ENCODE assay signal across 8 cellular contexts in the genomic region with DNA sequence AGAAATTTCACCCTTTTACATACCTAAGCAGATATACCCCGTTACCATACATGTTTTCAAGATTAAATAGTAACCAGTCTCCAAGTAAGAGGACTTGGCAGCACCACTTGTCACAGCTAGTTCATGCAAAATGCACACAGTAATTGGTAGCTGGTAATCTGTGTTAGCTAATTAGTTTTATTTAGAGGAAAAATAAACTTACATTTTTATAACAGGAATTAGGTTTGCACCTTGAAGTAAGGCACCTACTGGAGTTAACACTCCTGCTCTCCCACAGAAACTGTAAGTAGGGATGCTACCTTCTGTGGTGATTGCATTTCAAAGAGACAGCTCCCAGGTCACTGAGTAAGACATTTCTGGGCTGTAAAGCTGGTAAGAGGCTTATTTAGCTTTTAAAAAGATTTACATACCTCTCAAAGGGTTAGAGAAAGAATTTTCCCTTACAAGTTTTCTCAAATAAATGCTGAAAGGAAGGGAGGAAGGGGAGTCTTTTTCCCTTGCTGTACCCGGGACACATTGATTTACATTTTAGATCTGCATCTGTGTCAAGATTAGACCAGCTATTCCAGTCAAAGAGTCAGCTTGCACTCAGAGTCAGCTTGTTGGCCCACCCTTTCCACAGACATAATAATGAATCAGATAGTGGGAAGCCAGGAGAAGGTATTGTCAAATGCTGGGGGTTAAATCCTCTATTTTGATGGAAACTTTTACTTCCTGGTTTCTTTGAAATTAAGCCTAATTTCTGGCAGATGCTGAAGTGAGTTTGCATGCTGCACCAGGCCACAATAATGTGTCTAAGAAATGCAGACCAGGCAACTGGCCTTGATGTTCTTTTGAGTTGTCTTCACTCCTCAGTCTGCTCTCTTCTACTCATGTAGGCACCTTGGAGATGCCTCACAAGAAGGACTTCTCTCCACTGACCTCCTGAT.
A peak's percentile ranks its signal among the peaks of the same experiment; 100 is the strongest.
DNase-seq lines count a peak whose midpoint lies in the region; ATAC-seq, FAIRE-seq and TF ChIP-seq lines count a peak whose summit lies in the region.

No MANE protein-coding gene starts in this region.

- ATAC-seq in DND-41 (ENCODE audit: insufficient read depth, low read depth) (no peak), K562 (no peak), GM21576 (IDR thresholded peaks at IDR 0.05; ENCODE audit: unreplicated experiment) (no peak), GM18520 (IDR thresholded peaks at IDR 0.05; ENCODE audit: unreplicated experiment) (no peak)

- H3K79me2 ChIP-seq in DND-41 (ENCODE audit: insufficient read depth, low read length), result peaks cover 5% of the 10 kb centered on the region
- no peaks in the 10 kb centered on the region for H3K79me2 ChIP-seq in MM.1S (ENCODE audit: low read length)
- H3K79me2 ChIP-seq in K562 (ENCODE audit: control insufficient read depth, insufficient read depth, low read length), result no peaks in the 10 kb centered on the region
- peaks cover 29% of the 10 kb centered on the region for H3K79me2 ChIP-seq in neural progenitor cell (ENCODE audit: low read depth)

- H3K36me3 ChIP-seq in DND-41 (ENCODE audit: insufficient read depth, low read length) (no peaks in the 10 kb centered on the region), MM.1S (replicated peaks; ENCODE audit: insufficient read depth, low read length) (no peaks in the 10 kb centered on the region), K562 (ENCODE audit: control insufficient read depth, insufficient read depth, low read length) (no peaks in the 10 kb centered on the region), neural progenitor cell (no peaks in the 10 kb centered on the region)

- intact Hi-C loops in K562 (cut with micrococcal nuclease), result no loop called here

- H3K27me3 Mint-ChIP-seq in neural progenitor cell (ENCODE audit: insufficient read depth, low read depth), result peaks cover 3% of the 10 kb centered on the region

- H3K9ac ChIP-seq in DND-41 (ENCODE audit: low read depth, low read length) (no peak overlapping the region), MM.1S (ENCODE audit: low read length) (no peak overlapping the region), K562 (ENCODE audit: insufficient read depth in 1 of 2, low read depth in 2 of 2, low read length in 2 of 2) (no peak overlapping the region), neural progenitor cell (no peak overlapping the region)

- H3K36me3 Mint-ChIP-seq in neural progenitor cell, result no peaks in the 10 kb centered on the region

- TF ChIP-seq CTCF in DND-41 (IDR thresholded peaks at IDR 0.05; ENCODE audit: borderline replicate concordance, extremely low read depth, low read length, poor library complexity, severe bottlenecking) (no peak), MM.1S (IDR thresholded peaks at IDR 0.05; ENCODE audit: low read length) (no peak), K562 (IDR thresholded peaks at IDR 0.05 in 2 of 3, conservative IDR thresholded peaks at IDR 0.05 in 1 of 3; ENCODE audit: insufficient read depth in 2 of 3, low read depth in 1 of 3, low read length in 3 of 3) (no peak), neural progenitor cell (IDR thresholded peaks at IDR 0.05) (no peak)

- no peak overlapping the region for H3K4me2 ChIP-seq in DND-41 (ENCODE audit: insufficient read depth, low read length)
- H3K4me2 ChIP-seq in MM.1S (ENCODE audit: low read depth, low read length), result no peak overlapping the region
- H3K4me2 ChIP-seq in K562 (ENCODE audit: insufficient read depth, low read length), result no peak overlapping the region
- H3K4me2 ChIP-seq in neural progenitor cell, result peak overlapping the region; percentile 64

- peaks cover 27% of the 10 kb centered on the region for H3K4me1 ChIP-seq in DND-41 (ENCODE audit: insufficient read depth, low read length)
- H3K4me1 ChIP-seq in MM.1S (ENCODE audit: low read length), result peaks cover 47% of the 10 kb centered on the region
- H3K4me1 ChIP-seq in K562 (replicated peaks in 1 of 2; ENCODE audit: control insufficient read depth in 2 of 2, insufficient read depth in 2 of 2, low read length in 2 of 2), result peaks cover 17 to 26% of the 10 kb centered on the region in 2 experiments
- peaks cover 65% of the 10 kb centered on the region for H3K4me1 ChIP-seq in neural progenitor cell

- H3K9me2 ChIP-seq in MM.1S (replicated peaks; ENCODE audit: insufficient read depth, low read length), result no peaks in the 10 kb centered on the region

- in situ Hi-C loops in K562 (cut with MboI), result no loop called here

- H3K4me1 Mint-ChIP-seq in neural progenitor cell, result peaks cover 71% of the 10 kb centered on the region

- BruUV-seq in K562 (replicated peaks; lab: Mats Ljungman, UMichigan), result no TSS peak

- no peaks in the 10 kb centered on the region for H3K9me1 ChIP-seq in K562 (ENCODE audit: control insufficient read depth, insufficient read depth, low read length)

- FAIRE-seq in K562 (lab: Jason Lieb, UNC), result no peak

- WGBS in K562 (ENCODE audit: insufficient coverage, low coverage, missing lambda C conversion rate), result 14% methylated on average over 2 of the region's 2 CpGs

- no peaks in the 10 kb centered on the region for H3K27me3 ChIP-seq in DND-41 (ENCODE audit: insufficient read depth, low read length, poor library complexity)
- H3K27me3 ChIP-seq in MM.1S (replicated peaks; ENCODE audit: insufficient read depth, low read length), result no peaks in the 10 kb centered on the region
- H3K27me3 ChIP-seq in K562 (ENCODE audit: control insufficient read depth in 2 of 2, insufficient read depth in 2 of 2, low read length in 2 of 2), result no peaks in the 10 kb centered on the region
- H3K27me3 ChIP-seq in neural progenitor cell, result no peaks in the 10 kb centered on the region

- H4K20me1 ChIP-seq in DND-41 (ENCODE audit: insufficient read depth, low read length) (no peaks in the 10 kb centered on the region), MM.1S (ENCODE audit: insufficient read depth, low read length) (no peaks in the 10 kb centered on the region), K562 (replicated peaks; ENCODE audit: control insufficient read depth, insufficient read depth, low read length) (no peaks in the 10 kb centered on the region), neural progenitor cell (ENCODE audit: low read depth) (no peaks in the 10 kb centered on the region)

- CTCF ChIA-PET in K562 (lab: Yijun Ruan, JAX; ENCODE audit: low intra/inter-chr PET ratio), result no interaction called here

- H3K27ac ChIP-seq in DND-41 (ENCODE audit: low read length) (no peak overlapping the region), MM.1S (ENCODE audit: low read length) (no peak overlapping the region), K562 (ENCODE audit: extremely low read depth, low read depth, low read length) (no peak overlapping the region), neural progenitor cell (peak overlapping the region; percentile 92)

- peaks cover 35% of the 10 kb centered on the region for H3F3A ChIP-seq in MM.1S (ENCODE audit: insufficient read depth, low read length)
- peaks cover 54% of the 10 kb centered on the region for H3F3A ChIP-seq in neural progenitor cell (ENCODE audit: low read depth)

- POLR2A ChIA-PET in K562 (lab: Yijun Ruan, JAX), result interaction anchor here (0.8 to 5.0 kb wide), 6 partner anchors 10 to 85 kb away, joined by 3 to 58 read pairs (median 8); a partner anchor contains a TSS

- H3K9me3 Mint-ChIP-seq in neural progenitor cell, result no peaks in the 10 kb centered on the region

- peak overlapping the region; percentile 98 for H3K27ac Mint-ChIP-seq in neural progenitor cell

- no peak for TF ChIP-seq RAD21 in K562 (CRISPR knock-in tag; conservative IDR thresholded peaks at IDR 0.05 in 1 of 2, IDR thresholded peaks at IDR 0.05 in 1 of 2)

- H3K9me3 ChIP-seq in DND-41 (ENCODE audit: insufficient read depth, low read length, severe bottlenecking) (no peaks in the 10 kb centered on the region), MM.1S (replicated peaks; ENCODE audit: insufficient read depth, low read length) (no peaks in the 10 kb centered on the region), K562 (replicated peaks; ENCODE audit: control insufficient read depth, insufficient read depth, low read depth, low read length) (no peaks in the 10 kb centered on the region), neural progenitor cell (ENCODE audit: low read depth) (no peaks in the 10 kb centered on the region)

- peak overlapping the region; percentile 34 for H3K4me3 Mint-ChIP-seq in neural progenitor cell

- no peak for TF ChIP-seq EP300 in K562 (IDR thresholded peaks at IDR 0.05; ENCODE audit: low read length)

- no peak overlapping the region for H3K4me3 ChIP-seq in DND-41 (ENCODE audit: low read depth in 1 of 2, low read length in 2 of 2)
- no peak overlapping the region for H3K4me3 ChIP-seq in MM.1S (ENCODE audit: low read length)
- H3K4me3 ChIP-seq in K562, result no peak overlapping the region
- no peak overlapping the region for H3K4me3 ChIP-seq in neural progenitor cell

- H2AFZ ChIP-seq in DND-41 (ENCODE audit: low read depth, low read length) (peak overlapping the region; percentile 40; the same call in 1 of the 2 replicates), MM.1S (ENCODE audit: low read length) (peak overlapping the region; percentile 13), K562 (ENCODE audit: low read depth, low read length) (peak overlapping the region; percentile 60), neural progenitor cell (replicated peaks) (peak overlapping the region; percentile 48)

- DNase-seq in DND-41, result no peak
- DNase-seq in MM.1S, result no peak
- DNase-seq in K562 (ENCODE audit: extremely low read depth in 1 of 4, low spot score in 3 of 4), result no peak
- DNase-seq in neural progenitor cell (ENCODE audit: low spot score), result peak; percentile 59
- DNase-seq in midbrain (lab: John Stamatoyannopoulos, UW), result no peak
- no peak for DNase-seq in EL

- no peak for TF ChIP-seq POLR2A in K562 (conservative IDR thresholded peaks at IDR 0.05)

TF ChIP-seq in K562, 482 proteins besides CTCF, POLR2A, EP300 and RAD21:
- TF ChIP-seq ZNF165 (CRISPR knock-in tag; IDR thresholded peaks at IDR 0.05; ENCODE audit: borderline replicate concordance) (no peak), MEIS2 (IDR thresholded peaks at IDR 0.05; ENCODE audit: partially characterized antibody) (peak; percentile 15)
